In the genomic region with DNA sequence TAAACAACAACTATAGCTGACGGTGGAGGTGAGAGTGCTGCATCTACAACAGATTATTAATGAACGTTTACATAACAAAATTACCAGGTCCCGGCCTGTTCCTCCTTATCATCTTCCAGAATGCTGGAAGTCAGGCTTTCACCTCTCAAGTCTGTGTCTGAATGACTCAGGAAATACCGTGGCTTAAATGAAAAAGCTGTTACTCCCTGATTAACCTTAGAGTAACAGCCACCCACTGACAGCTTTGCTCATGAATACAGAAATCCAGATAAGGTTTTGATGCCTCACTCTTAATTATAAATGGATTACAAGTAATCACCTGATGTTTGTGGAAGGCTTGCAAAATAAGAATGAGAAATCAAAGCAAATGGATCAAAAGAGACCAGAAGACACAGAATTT, we compare ENCODE assay signal across 1 cellular context.
TF ChIP-seq lines count a peak whose summit lies in the region.

No MANE protein-coding gene starts in this region.

TF ChIP-seq in GM23338, 12 proteins besides CTCF, POLR2A, EP300 and RAD21 (continued from another document):
- no peak for TF ChIP-seq ZNF331 (CRISPR knock-in tag; IDR thresholded peaks at IDR 0.05; ENCODE audit: low read depth)
- TF ChIP-seq STAT1 (IDR thresholded peaks at IDR 0.05; ENCODE audit: unreplicated experiment) = no peak
- TF ChIP-seq ZNF114 (CRISPR knock-in tag; IDR thresholded peaks at IDR 0.05) = no peak
- TF ChIP-seq, protein P1, sequence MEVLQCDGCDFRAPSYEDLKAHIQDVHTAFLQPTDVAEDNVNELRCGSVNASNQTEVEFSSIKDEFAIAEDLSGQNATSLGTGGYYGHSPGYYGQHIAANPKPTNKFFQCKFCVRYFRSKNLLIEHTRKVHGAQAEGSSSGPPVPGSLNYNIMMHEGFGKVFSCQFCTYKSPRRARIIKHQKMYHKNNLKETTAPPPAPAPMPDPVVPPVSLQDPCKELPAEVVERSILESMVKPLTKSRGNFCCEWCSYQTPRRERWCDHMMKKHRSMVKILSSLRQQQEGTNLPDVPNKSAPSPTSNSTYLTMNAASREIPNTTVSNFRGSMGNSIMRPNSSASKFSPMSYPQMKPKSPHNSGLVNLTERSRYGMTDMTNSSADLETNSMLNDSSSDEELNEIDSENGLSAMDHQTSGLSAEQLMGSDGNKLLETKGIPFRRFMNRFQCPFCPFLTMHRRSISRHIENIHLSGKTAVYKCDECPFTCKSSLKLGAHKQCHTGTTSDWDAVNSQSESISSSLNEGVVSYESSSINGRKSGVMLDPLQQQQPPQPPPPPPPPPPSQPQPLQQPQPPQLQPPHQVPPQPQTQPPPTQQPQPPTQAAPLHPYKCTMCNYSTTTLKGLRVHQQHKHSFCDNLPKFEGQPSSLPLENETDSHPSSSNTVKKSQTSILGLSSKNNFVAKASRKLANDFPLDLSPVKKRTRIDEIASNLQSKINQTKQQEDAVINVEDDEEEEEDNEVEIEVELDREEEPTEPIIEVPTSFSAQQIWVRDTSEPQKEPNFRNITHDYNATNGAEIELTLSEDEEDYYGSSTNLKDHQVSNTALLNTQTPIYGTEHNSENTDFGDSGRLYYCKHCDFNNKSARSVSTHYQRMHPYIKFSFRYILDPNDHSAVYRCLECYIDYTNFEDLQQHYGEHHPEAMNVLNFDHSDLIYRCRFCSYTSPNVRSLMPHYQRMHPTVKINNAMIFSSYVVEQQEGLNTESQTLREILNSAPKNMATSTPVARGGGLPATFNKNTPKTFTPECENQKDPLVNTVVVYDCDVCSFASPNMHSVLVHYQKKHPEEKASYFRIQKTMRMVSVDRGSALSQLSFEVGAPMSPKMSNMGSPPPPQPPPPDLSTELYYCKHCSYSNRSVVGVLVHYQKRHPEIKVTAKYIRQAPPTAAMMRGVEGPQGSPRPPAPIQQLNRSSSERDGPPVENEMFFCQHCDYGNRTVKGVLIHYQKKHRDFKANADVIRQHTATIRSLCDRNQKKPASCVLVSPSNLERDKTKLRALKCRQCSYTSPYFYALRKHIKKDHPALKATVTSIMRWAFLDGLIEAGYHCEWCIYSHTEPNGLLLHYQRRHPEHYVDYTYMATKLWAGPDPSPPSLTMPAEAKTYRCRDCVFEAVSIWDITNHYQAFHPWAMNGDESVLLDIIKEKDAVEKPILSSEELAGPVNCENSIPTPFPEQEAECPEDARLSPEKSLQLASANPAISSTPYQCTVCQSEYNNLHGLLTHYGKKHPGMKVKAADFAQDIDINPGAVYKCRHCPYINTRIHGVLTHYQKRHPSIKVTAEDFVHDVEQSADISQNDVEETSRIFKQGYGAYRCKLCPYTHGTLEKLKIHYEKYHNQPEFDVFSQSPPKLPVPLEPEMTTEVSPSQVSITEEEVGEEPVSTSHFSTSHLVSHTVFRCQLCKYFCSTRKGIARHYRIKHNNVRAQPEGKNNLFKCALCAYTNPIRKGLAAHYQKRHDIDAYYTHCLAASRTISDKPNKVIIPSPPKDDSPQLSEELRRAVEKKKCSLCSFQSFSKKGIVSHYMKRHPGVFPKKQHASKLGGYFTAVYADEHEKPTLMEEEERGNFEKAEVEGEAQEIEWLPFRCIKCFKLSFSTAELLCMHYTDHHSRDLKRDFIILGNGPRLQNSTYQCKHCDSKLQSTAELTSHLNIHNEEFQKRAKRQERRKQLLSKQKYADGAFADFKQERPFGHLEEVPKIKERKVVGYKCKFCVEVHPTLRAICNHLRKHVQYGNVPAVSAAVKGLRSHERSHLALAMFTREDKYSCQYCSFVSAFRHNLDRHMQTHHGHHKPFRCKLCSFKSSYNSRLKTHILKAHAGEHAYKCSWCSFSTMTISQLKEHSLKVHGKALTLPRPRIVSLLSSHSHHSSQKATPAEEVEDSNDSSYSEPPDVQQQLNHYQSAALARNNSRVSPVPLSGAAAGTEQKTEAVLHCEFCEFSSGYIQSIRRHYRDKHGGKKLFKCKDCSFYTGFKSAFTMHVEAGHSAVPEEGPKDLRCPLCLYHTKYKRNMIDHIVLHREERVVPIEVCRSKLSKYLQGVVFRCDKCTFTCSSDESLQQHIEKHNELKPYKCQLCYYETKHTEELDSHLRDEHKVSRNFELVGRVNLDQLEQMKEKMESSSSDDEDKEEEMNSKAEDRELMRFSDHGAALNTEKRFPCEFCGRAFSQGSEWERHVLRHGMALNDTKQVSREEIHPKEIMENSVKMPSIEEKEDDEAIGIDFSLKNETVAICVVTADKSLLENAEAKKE (CRISPR knock-in tag; IDR thresholded peaks at IDR 0.05) = no peak
- TF ChIP-seq EZH2 (IDR thresholded peaks at IDR 0.05; ENCODE audit: low read depth, unreplicated experiment) = no peak
TF ChIP-seq in GM23338: peak in this region for 0.
